18 cellular contexts compared by ENCODE assay signal in the genomic region with DNA sequence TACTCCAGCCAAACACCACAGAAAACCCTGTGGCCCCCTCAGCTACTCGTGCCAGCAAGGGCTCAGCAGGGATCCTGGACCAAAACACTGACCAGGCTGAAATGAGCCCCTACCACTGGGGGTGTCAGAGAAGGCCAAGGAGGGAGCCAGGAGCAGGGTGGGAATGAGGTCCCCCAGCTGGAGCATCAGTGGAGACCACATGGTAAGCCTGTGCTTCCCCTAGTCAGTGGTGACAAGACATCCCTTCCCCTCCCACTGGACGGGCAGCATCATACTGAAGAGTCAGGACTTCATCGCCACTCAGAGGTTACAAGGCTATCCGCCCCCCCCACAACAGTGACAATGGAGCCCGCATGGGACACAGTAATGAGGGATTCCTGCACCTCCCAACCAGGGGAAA.
A peak's percentile ranks its signal among the peaks of the same experiment; 100 is the strongest.
DNase-seq lines count a peak whose midpoint lies in the region; ATAC-seq lines count a peak whose summit lies in the region.
"Had no signal": no experiment of that assay in that cellular context is flagged by ENCODE, and none has a peak within 500 bp of the region (broad histone marks: within the 10 kb centered on the region; RNA-seq: fewer than 3 reads in every experiment).

No MANE protein-coding gene starts in this region.

- peak overlapping the region; percentile 24 for H2BK120ac ChIP-seq in mesenchymal stem cell (ENCODE audit: low read depth, low read length)

- 80% methylated on average over 5 of the region's 5 CpGs for whole genome bisulfite sequencing in mesenchymal stem cell

- no peak overlapping the region for H3K23ac ChIP-seq in mesenchymal stem cell (ENCODE audit: low read length in 2 of 2)

- no peak overlapping the region for H3K14ac ChIP-seq in mesenchymal stem cell (ENCODE audit: low read length in 2 of 2)

- no peak overlapping the region for H2BK15ac ChIP-seq in mesenchymal stem cell (ENCODE audit: low read depth, poor library complexity, severe bottlenecking)

- no peak overlapping the region for H3K4me3 ChIP-seq in H7 (ENCODE audit: insufficient read depth, low read depth, low read length)
- H3K4me3 ChIP-seq in mesenchymal stem cell (ENCODE audit: insufficient read depth in 1 of 2, low read depth in 1 of 2, low read length in 2 of 2) = no peak overlapping the region
- H3K4me3 ChIP-seq in subcutaneous abdominal adipose tissue (ENCODE audit: low read depth in 1 of 5, low read length in 5 of 5) = no peak overlapping the region

- H3K9me3 ChIP-seq in mesenchymal stem cell (ENCODE audit: control insufficient read depth, low read length) = no peaks in the 10 kb centered on the region
- H3K9me3 ChIP-seq in subcutaneous abdominal adipose tissue (ENCODE audit: control insufficient read depth in 5 of 5, low read length in 5 of 5) = no peaks in the 10 kb centered on the region

- H3K36me3 ChIP-seq in H7 (replicated peaks; ENCODE audit: control insufficient read depth, insufficient read depth, low read length) (no peaks in the 10 kb centered on the region), mesenchymal stem cell (ENCODE audit: control insufficient read depth in 1 of 2, insufficient read depth in 2 of 2, low read depth in 1 of 2, low read length in 2 of 2) (no peaks in the 10 kb centered on the region), subcutaneous abdominal adipose tissue (ENCODE audit: control insufficient read depth in 5 of 5, insufficient read depth in 5 of 5, low read length in 5 of 5) (no peaks in the 10 kb centered on the region)

- no peak overlapping the region for H2BK5ac ChIP-seq in mesenchymal stem cell (ENCODE audit: low read depth, low read length, poor library complexity, severe bottlenecking)

- no peak overlapping the region for H3K4ac ChIP-seq in mesenchymal stem cell (ENCODE audit: low read depth in 1 of 2, low read length in 2 of 2)

- peak overlapping the region in 1 of 2 experiments; percentile 48 for H3K18ac ChIP-seq in mesenchymal stem cell (ENCODE audit: low read depth in 1 of 2, low read length in 2 of 2)

- ATAC-seq in GM19452 (IDR thresholded peaks at IDR 0.05; ENCODE audit: unreplicated experiment) (no peak), HG02840 (IDR thresholded peaks at IDR 0.05; ENCODE audit: low FRiP score, unreplicated experiment) (no peak), HG03469 (IDR thresholded peaks at IDR 0.05; ENCODE audit: unreplicated experiment) (no peak)

- H3K27me3 ChIP-seq in H7 (ENCODE audit: control insufficient read depth, insufficient read depth, low read length) (no peaks in the 10 kb centered on the region), mesenchymal stem cell (ENCODE audit: control insufficient read depth in 1 of 2, insufficient read depth in 1 of 2, low read length in 2 of 2) (peaks cover 8 to 36% of the 10 kb centered on the region in 2 experiments), subcutaneous abdominal adipose tissue (ENCODE audit: control insufficient read depth in 5 of 5, insufficient read depth in 4 of 5, low read length in 5 of 5) (no peaks in the 10 kb centered on the region)

- H2AFZ ChIP-seq in mesenchymal stem cell (ENCODE audit: low read depth, low read length) = no peak overlapping the region

- H3K4me1 ChIP-seq in mesenchymal stem cell (ENCODE audit: control insufficient read depth, insufficient read depth, low read depth, low read length) (peaks cover 8% of the 10 kb centered on the region), subcutaneous abdominal adipose tissue (ENCODE audit: control insufficient read depth in 5 of 5, insufficient read depth in 5 of 5, low read length in 5 of 5) (peaks cover 16 to 58% (median 51%) of the 10 kb centered on the region in 5 donors)

- H4K8ac ChIP-seq in mesenchymal stem cell (ENCODE audit: low read length) = no peak overlapping the region

- DNase-seq in H7 (peak; percentile 22), caudate nucleus (lab: John Stamatoyannopoulos, UW) (no peak), mesenchymal stem cell (no peak)
- no peak for DNase-seq in stimulated activated CD4-positive, alpha-beta T cell treated with anti-CD3 and anti-CD28 coated beads, Interleukin-2, amount 100 ng/mL, for 48 hours
- DNase-seq: activated CD4-positive, alpha-beta T cell treated with anti-CD3 and anti-CD28 coated beads, Interleukin-2, amount 50 U/mL, for 48 hours; activated naive CD4-positive, alpha-beta T cell treated with anti-CD3 and anti-CD28 coated beads for 36 hours; CD4-positive, alpha-beta T cell; KG1; midbrain; NCI-H1092; NCI-H2081; NCI-H526; stimulated activated CD4-positive, alpha-beta T cell treated with anti-CD3 and anti-CD28 coated beads, Interleukin-2, amount 100 ng/mL, for 24 hours; T-helper 1 cell had no signal

- H3K79me1 ChIP-seq in mesenchymal stem cell (replicated peaks; ENCODE audit: low read length, poor library complexity, severe bottlenecking) = no peaks in the 10 kb centered on the region

- no peak overlapping the region for H3K4me2 ChIP-seq in mesenchymal stem cell (ENCODE audit: low read length, poor library complexity, severe bottlenecking)

- no peak overlapping the region for H3K9ac ChIP-seq in mesenchymal stem cell (ENCODE audit: low read length)
- no peak overlapping the region for H3K9ac ChIP-seq in subcutaneous abdominal adipose tissue (ENCODE audit: low read length in 5 of 5)

- H2AK5ac ChIP-seq in mesenchymal stem cell (ENCODE audit: low read length, severe bottlenecking) = no peak overlapping the region

- peak overlapping the region in 1 of 2 experiments; percentile 45 for H2BK12ac ChIP-seq in mesenchymal stem cell (ENCODE audit: low read length in 2 of 2)

- H3K27ac ChIP-seq in caudate nucleus (ENCODE audit: low read depth, low read length) (peak overlapping the region; percentile 55), mesenchymal stem cell (ENCODE audit: low read length, poor library complexity, severe bottlenecking) (no peak overlapping the region), subcutaneous abdominal adipose tissue (ENCODE audit: low read depth, low read length) (peak overlapping the region; percentile 1)

- H4K91ac ChIP-seq in mesenchymal stem cell (ENCODE audit: low read length) = peak overlapping the region; percentile 45
